Comparison of ENCODE assay signal across 33 cellular contexts in the genomic region with DNA sequence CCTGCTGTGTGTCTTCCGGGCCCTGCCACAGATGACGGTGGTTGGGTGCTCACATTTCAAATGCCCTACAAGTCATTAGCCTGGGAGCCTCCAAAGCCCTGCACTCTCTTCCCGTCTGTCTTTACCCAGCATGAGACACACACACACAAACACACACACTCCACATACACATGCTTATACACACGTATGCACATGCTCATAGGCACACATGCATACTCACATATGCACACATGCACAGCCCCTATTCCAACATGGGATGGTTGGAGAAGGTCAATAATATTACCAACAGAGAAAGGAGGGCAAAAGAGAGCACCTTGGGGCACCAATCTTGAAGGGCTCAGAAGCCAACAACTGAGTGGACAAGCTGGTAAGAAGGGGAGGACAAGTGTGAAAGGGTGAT. TPM values are rescaled to one million over a fixed set of nuclear protein-coding genes. Genes with fewer than 3 reads are reported as not detected.
"Had no signal": no experiment of that assay in that cellular context is flagged by ENCODE, and none has a peak within 500 bp of the region (broad histone marks: within the 10 kb centered on the region; RNA-seq: fewer than 3 reads in every experiment).

No MANE protein-coding gene starts in this region.

- H3K36me3 ChIP-seq: neural progenitor cell, ovary, spleen, suprapubic skin, tibial artery, transverse colon, upper lobe of right lung, vagina had no signal

- H3K9ac ChIP-seq: neural progenitor cell, parathyroid adenoma had no signal

- H2AFZ ChIP-seq: neural progenitor cell, parathyroid adenoma had no signal

- H3K79me2 ChIP-seq: parathyroid adenoma had no signal

- DNase-seq: natural killer cell; occipital lobe; ovary; posterior cingulate gyrus; psoas muscle; right cardiac atrium; spleen; stimulated activated CD4-positive, alpha-beta T cell treated with anti-CD3 and anti-CD28 coated beads, Interleukin-12 subunit alpha, Interleukin-12 subunit beta, amount 100 ng/mL, for 4 hours; stimulated activated CD4-positive, alpha-beta T cell treated with anti-CD3 and anti-CD28 coated beads, Interleukin-1b, Interleukin-23, amount 100 ng/mL, for 48 hours; stimulated activated CD4-positive, alpha-beta T cell treated with anti-CD3 and anti-CD28 coated beads, Interleukin-4, amount 100 ng/mL, for 1 hour; stimulated activated CD4-positive, alpha-beta T cell treated with anti-CD3 and anti-CD28 coated beads, Interleukin-4, amount 100 ng/mL, for 4 hours; stimulated activated CD8-positive, alpha-beta memory T cell treated with anti-CD3 and anti-CD28 coated beads, Interleukin-4, amount 100 ng/mL, for 48 hours; stimulated activated naive CD4-positive, alpha-beta T cell; stimulated activated naive CD8-positive, alpha-beta T cell treated with anti-CD3 and anti-CD28 coated beads, Interleukin-15, amount 100 ng/mL, for 72 hours; stimulated activated naive CD8-positive, alpha-beta T cell treated with anti-CD3 and anti-CD28 coated beads, Interleukin-15, Interleukin-2, amounts not matched to agents 100 U/mL and 50 U/mL, for 24 hours; substantia nigra; testis; tibial artery; transverse colon; upper lobe of right lung had no signal

- H3K4me1 ChIP-seq: parathyroid adenoma, psoas muscle, suprapubic skin, testis, tibial artery, transverse colon, upper lobe of right lung, vagina had no signal

- H3K27ac ChIP-seq: neural progenitor cell, ovary, parathyroid adenoma, psoas muscle, skin epidermis, spleen, suprapubic skin, testis, tibial artery, transverse colon, upper lobe of right lung, vagina had no signal

- H3K9me3 ChIP-seq: ovary, psoas muscle, spleen, suprapubic skin, testis, tibial artery, transverse colon, upper lobe of right lung, vagina had no signal

- ATAC-seq: natural killer cell; psoas muscle; right cardiac atrium; sciatic nerve; stimulated activated memory B cell treated with anti-CD40 and anti-IgM and Interleukin-4, amounts not matched to agents 10 μg/mL and 1 μg/mL and 100 μg/mL, for 72 hours; stimulated activated naive CD8-positive, alpha-beta T cell treated with anti-CD3 and anti-CD28 coated beads, Interleukin-15, amount 100 ng/mL, for 72 hours; stimulated activated naive CD8-positive, alpha-beta T cell treated with anti-CD3 and anti-CD28 coated beads, Interleukin-15, Interleukin-2, amounts not matched to agents 100 U/mL and 50 U/mL, for 24 hours; upper lobe of right lung had no signal

- H3K4me3 ChIP-seq: neural progenitor cell, ovary, psoas muscle, skin epidermis, smooth muscle cell, spleen, suprapubic skin, testis, tibial artery, transverse colon, upper lobe of right lung, vagina had no signal

- H3K4me2 ChIP-seq: neural progenitor cell, smooth muscle cell had no signal

- H3K27me3 ChIP-seq: neural progenitor cell, ovary, spleen, suprapubic skin, testis, tibial artery, transverse colon, upper lobe of right lung, vagina had no signal

RNA-seq across cellular contexts. Expression of gene SUN3, which starts 19.0 kb away (rescaled TPM):
- total RNA-seq: occipital lobe, osteoblast, ovary, progenitor cell of endocrine pancreas, renal cortical epithelial cell, right cardiac atrium, sciatic nerve, smooth muscle cell, spleen, suprapubic skin, transverse colon, upper lobe of right lung, urinary bladder, vagina had no signal
- polyA plus RNA-seq: neural cell, ovary, right cardiac atrium, smooth muscle cell, spleen, urinary bladder had no signal

RNA-seq across cellular contexts. Expression of gene C7orf57, which starts 25.4 kb away (rescaled TPM):
- total RNA-seq: progenitor cell of endocrine pancreas, psoas muscle, renal cortical epithelial cell, right cardiac atrium, sciatic nerve, smooth muscle cell, spleen, suprapubic skin, transverse colon, upper lobe of right lung, vagina had no signal
- polyA plus RNA-seq: neural cell, right cardiac atrium, smooth muscle cell, urinary bladder had no signal
